12 cellular contexts compared by ENCODE assay signal in genomic region chr6:16805190-16805860, GRCh38. TPM values are rescaled to one million over a fixed set of nuclear protein-coding genes. Genes with fewer than 3 reads are reported as not detected.
DNase-seq lines count a peak whose midpoint lies in the region; ATAC-seq and TF ChIP-seq lines count a peak whose summit lies in the region.
"Had no signal": no experiment of that assay in that cellular context is flagged by ENCODE, and none has a peak within 500 bp of the region (broad histone marks: within the 10 kb centered on the region; RNA-seq: fewer than 3 reads in every experiment).

No MANE protein-coding gene starts in this region.

- H3K27me3 ChIP-seq in dorsolateral prefrontal cortex = no peaks in the 10 kb centered on the region

- H3K9me3 Mint-ChIP-seq in Calu3 (ENCODE audit: low read depth, unreplicated experiment) (peaks cover 2% of the 10 kb centered on the region), mesothelial cell of epicardium (peaks cover 17% of the 10 kb centered on the region)

- peaks cover 16% of the 10 kb centered on the region for H3K4me1 Mint-ChIP-seq in Calu3 (ENCODE audit: low read depth, unreplicated experiment)
- H3K4me1 Mint-ChIP-seq in mesothelial cell of epicardium = peaks cover 48% of the 10 kb centered on the region

- H3K4me3 Mint-ChIP-seq in Calu3 (ENCODE audit: low read depth, unreplicated experiment) = no peak overlapping the region
- H3K4me3 Mint-ChIP-seq in mesothelial cell of epicardium = no peak overlapping the region
- H3K4me3 Mint-ChIP-seq: CD8-positive, alpha-beta T cell had no signal

- CTCF ChIA-PET in Calu3 (lab: Charles Lee) = interaction anchor here (1.2 kb wide), 1 partner anchor 36 kb away, joined by 3 read pairs; no protein-coding TSS in a partner anchor

- no TSS peak for BruUV-seq in Calu3 (replicated peaks; lab: Mats Ljungman, UMichigan)

- H3K27ac Mint-ChIP-seq in Calu3 (ENCODE audit: unreplicated experiment) = no peak overlapping the region
- peak overlapping the region; percentile 57 for H3K27ac Mint-ChIP-seq in mesothelial cell of epicardium
- H3K27ac Mint-ChIP-seq: CD8-positive, alpha-beta T cell had no signal

- peak overlapping the region in 57 of 59 donors; percentile 21 to 90 (median 78) for H3K27ac ChIP-seq in dorsolateral prefrontal cortex

- in situ Hi-C loops in GM13977 (cut with MboI; ENCODE audit: low pct_unique_long_range_greater_than_20kb, low sequenced_read_pairs, unreplicated experiment) = no loop called here

- no peaks in the 10 kb centered on the region for H3K36me3 Mint-ChIP-seq in Calu3 (ENCODE audit: insufficient read depth, unreplicated experiment)
- H3K36me3 Mint-ChIP-seq in mesothelial cell of epicardium = peaks cover 10% of the 10 kb centered on the region
- H3K36me3 Mint-ChIP-seq: CD8-positive, alpha-beta T cell had no signal

- DNase-seq in Calu3 (peak; percentile 2), NCI-H345 (lab: John Stamatoyannopoulos, UW) (peak; percentile 32), dorsolateral prefrontal cortex (no peak), mesothelial cell of epicardium (ENCODE audit: low spot score in 2 of 2, unreplicated experiment in 2 of 2) (no peak), GM13977 (ENCODE audit: low spot score) (no peak)
- DNase-seq: activated gamma-delta T cell; CD8-positive, alpha-beta T cell; SHP77 treated with DMSO at 0.1 percent for 48 hours; stimulated activated CD4-positive, alpha-beta T cell treated with anti-CD3 and anti-CD28 coated beads, Interleukin-12 subunit alpha, Interleukin-12 subunit beta, amount 100 ng/mL, for 4 hours had no signal

- H3K4me3 ChIP-seq in dorsolateral prefrontal cortex = peak overlapping the region in 7 of 59 donors; percentile 6 to 67 (median 60)

- no peak for TF ChIP-seq CTCF in Calu3 (IDR thresholded peaks at IDR 0.05; ENCODE audit: unreplicated experiment)
- TF ChIP-seq CTCF in dorsolateral prefrontal cortex (IDR thresholded peaks at IDR 0.05 in 54 of 56, conservative IDR thresholded peaks at IDR 0.05 in 2 of 56; ENCODE audit: low read depth in 1 of 56, partially characterized antibody in 56 of 56) = no peak
- no peak for TF ChIP-seq CTCF in mesothelial cell of epicardium (IDR thresholded peaks at IDR 0.05; ENCODE audit: unreplicated experiment)
- no peak for TF ChIP-seq CTCF in GM13977 (IDR thresholded peaks at IDR 0.05; ENCODE audit: extremely low read depth, insufficient read depth, missing control alignments)

- intact Hi-C loops in Calu3 (cut with micrococcal nuclease; ENCODE audit: unreplicated experiment) = no loop called here
- intact Hi-C loops in dorsolateral prefrontal cortex (cut with DNase I) = loop anchor here in 1 of 2 donors (5.0 kb wide), 1 partner anchor 33 kb away; no protein-coding TSS in a partner anchor

- no peak for ATAC-seq in HG03342 (IDR thresholded peaks at IDR 0.05; ENCODE audit: unreplicated experiment)
- no peak for ATAC-seq in GM18511 (IDR thresholded peaks at IDR 0.05; ENCODE audit: unreplicated experiment)
- ATAC-seq in GM19324 (IDR thresholded peaks at IDR 0.05; ENCODE audit: low FRiP score, unreplicated experiment) = no peak
- ATAC-seq: CD8-positive, alpha-beta T cell had no signal

- no peaks in the 10 kb centered on the region for H3K27me3 Mint-ChIP-seq in Calu3 (ENCODE audit: unreplicated experiment)
- no peaks in the 10 kb centered on the region for H3K27me3 Mint-ChIP-seq in mesothelial cell of epicardium (ENCODE audit: low read depth)

RNA-seq across cellular contexts. Expression of gene ATXN1, which starts 44.1 kb away (rescaled TPM):
- total RNA-seq in Calu3 (2022) = 16.6 and 19.7 TPM in 2 replicates
- 100 to 1,000 TPM; 131 to 255 (median 189) TPM for total RNA-seq in dorsolateral prefrontal cortex
- 54.6 to 62.9 TPM (median 59.5 TPM) in 3 replicates for total RNA-seq in mesothelial cell of epicardium

Comparison
In these comparisons a context has a peak if more than half of its experiments do, and no peak if none do; other contexts are left out.
1. DNase-seq: peak in Calu3 (single experiment) and NCI-H345 (single experiment); none in dorsolateral prefrontal cortex (0 of 10), mesothelial cell of epicardium (0 of 2) and GM13977 (single experiment).